ENCODE assay signal across 8 cellular contexts in the genomic region with DNA sequence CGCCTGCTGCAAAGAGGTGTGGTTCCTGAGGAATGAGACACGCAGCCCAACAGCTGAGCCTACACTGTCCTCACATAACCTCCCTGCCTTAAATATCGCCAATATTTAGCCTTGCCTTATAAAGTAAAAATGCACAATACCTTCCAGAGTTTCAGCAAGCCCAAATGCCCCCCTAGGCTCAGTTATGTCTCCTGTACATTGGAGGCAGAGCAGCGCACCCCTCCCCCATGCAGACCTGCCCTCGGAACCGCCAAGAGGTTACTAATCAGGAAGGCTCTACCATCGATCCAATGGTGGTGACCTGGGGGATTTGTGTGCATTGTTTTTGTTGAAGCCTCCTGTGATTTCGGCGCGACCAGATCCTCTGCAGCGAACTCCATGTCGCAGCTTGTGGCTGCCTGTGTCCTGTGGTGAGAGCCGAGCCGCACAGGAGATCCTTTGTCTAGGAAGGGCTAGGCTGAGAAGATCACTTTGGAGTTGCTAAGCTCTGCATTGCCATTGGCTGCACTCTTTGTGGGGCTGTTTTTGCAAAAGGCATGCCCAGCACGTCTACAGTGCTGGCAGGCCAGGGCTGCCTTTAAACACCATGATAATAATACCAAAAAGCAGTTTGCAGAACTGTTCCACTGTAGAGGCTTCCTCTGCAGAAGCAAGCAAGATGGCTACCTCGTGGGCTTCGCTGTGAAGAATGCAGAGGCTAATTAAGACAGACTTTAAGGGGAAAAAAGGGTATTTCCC. TPM values are rescaled to one million over a fixed set of nuclear protein-coding genes. Genes with fewer than 3 reads are reported as not detected.
DNase-seq lines count a peak whose midpoint lies in the region; ATAC-seq and TF ChIP-seq lines count a peak whose summit lies in the region.

No MANE protein-coding gene starts in this region.

- H3K36me3 ChIP-seq in esophagus muscularis mucosa (no peaks in the 10 kb centered on the region), mucosa of rectum (ENCODE audit: control insufficient read depth in 2 of 2, insufficient read depth in 2 of 2, low read length in 2 of 2) (no peaks in the 10 kb centered on the region)

- TF ChIP-seq POLR2A in esophagus muscularis mucosa (IDR thresholded peaks at IDR 0.05; ENCODE audit: low read depth), result no peak

- peak overlapping the region; percentile 92 for H3K27ac Mint-ChIP-seq in stimulated activated effector memory CD8-positive, alpha-beta T cell treated with anti-CD3 and anti-CD28 coated beads, Interleukin-12 subunit alpha, Interleukin-12 subunit beta, amount 100 ng/mL, for 72 hours

- DNase-seq in COLO829 (ENCODE audit: low spot score) (peak; percentile 80), GM20000 (ENCODE audit: low spot score) (peak; percentile 65), HT1080 (ENCODE audit: low read depth) (peak; percentile 93), NOMO-1 treated with DMSO at 0.1 percent for 48 hours (lab: John Stamatoyannopoulos, UW; ENCODE audit: unreplicated experiment) (peak; percentile 77), activated T-cell treated with anti-CD3 and anti-CD28 coated beads for 48 hours (ENCODE audit: low read depth) (peak; percentile 41), esophagus muscularis mucosa (ENCODE audit: extremely low spot score) (no peak)
- DNase-seq in stimulated activated effector memory CD8-positive, alpha-beta T cell treated with anti-CD3 and anti-CD28 coated beads, Interleukin-12 subunit alpha, Interleukin-12 subunit beta, amount 100 ng/mL, for 72 hours (ENCODE audit: low spot score in 2 of 2), result peak; percentile 31 to 79

- peak overlapping the region; percentile 52 to 64 (median 58) for H3K4me3 ChIP-seq in esophagus muscularis mucosa
- H3K4me3 ChIP-seq in mucosa of rectum (ENCODE audit: low read length in 2 of 2), result peak overlapping the region; percentile 74 to 78

- no peak for TF ChIP-seq EP300 in esophagus muscularis mucosa (IDR thresholded peaks at IDR 0.05)

- H3K27ac ChIP-seq in esophagus muscularis mucosa (replicated peaks in 1 of 4) (peak overlapping the region; percentile 78 to 83 (median 80)), mucosa of rectum (ENCODE audit: low read depth in 2 of 2, low read length in 2 of 2) (peak overlapping the region; percentile 43 to 50)

- no peaks in the 10 kb centered on the region for H3K9me3 ChIP-seq in esophagus muscularis mucosa
- H3K9me3 ChIP-seq in mucosa of rectum (ENCODE audit: control insufficient read depth in 2 of 2, low read length in 2 of 2), result no peaks in the 10 kb centered on the region

- intact Hi-C loops in esophagus muscularis mucosa (cut with DNase I), result loop anchor here (5.0 kb wide), 1 partner anchor 38 kb away; the partner anchor contains the start of gene TET1

- ATAC-seq in stimulated activated effector memory CD8-positive, alpha-beta T cell treated with anti-CD3 and anti-CD28 coated beads, Interleukin-12 subunit alpha, Interleukin-12 subunit beta, amount 100 ng/mL, for 72 hours, result peak; percentile 92

- no peaks in the 10 kb centered on the region for H3K36me3 Mint-ChIP-seq in stimulated activated effector memory CD8-positive, alpha-beta T cell treated with anti-CD3 and anti-CD28 coated beads, Interleukin-12 subunit alpha, Interleukin-12 subunit beta, amount 100 ng/mL, for 72 hours

- peaks cover 33% of the 10 kb centered on the region for H3K4me1 Mint-ChIP-seq in stimulated activated effector memory CD8-positive, alpha-beta T cell treated with anti-CD3 and anti-CD28 coated beads, Interleukin-12 subunit alpha, Interleukin-12 subunit beta, amount 100 ng/mL, for 72 hours

- no peaks in the 10 kb centered on the region for H3K9me3 Mint-ChIP-seq in stimulated activated effector memory CD8-positive, alpha-beta T cell treated with anti-CD3 and anti-CD28 coated beads, Interleukin-12 subunit alpha, Interleukin-12 subunit beta, amount 100 ng/mL, for 72 hours

- peaks cover 35 to 49% (median 45%) of the 10 kb centered on the region in 4 donors for H3K4me1 ChIP-seq in esophagus muscularis mucosa
- peaks cover 19 to 22% of the 10 kb centered on the region in 2 donors for H3K4me1 ChIP-seq in mucosa of rectum (ENCODE audit: control insufficient read depth in 2 of 2, insufficient read depth in 2 of 2, low read length in 2 of 2)

- TF ChIP-seq CTCF in GM20000 (IDR thresholded peaks at IDR 0.05; ENCODE audit: extremely low read depth, missing control alignments) (no peak), esophagus muscularis mucosa (IDR thresholded peaks at IDR 0.05) (no peak)

- peak overlapping the region; percentile 29 to 55 for H3K9ac ChIP-seq in mucosa of rectum (ENCODE audit: low read depth in 1 of 2, low read length in 2 of 2)

- WGBS in esophagus muscularis mucosa, result 2% methylated on average over 17 of the region's 17 CpGs

- H3K27me3 ChIP-seq in esophagus muscularis mucosa (no peaks in the 10 kb centered on the region), mucosa of rectum (ENCODE audit: control insufficient read depth in 2 of 2, insufficient read depth in 2 of 2, low read length in 2 of 2) (no peaks in the 10 kb centered on the region)

- H3K4me3 Mint-ChIP-seq in stimulated activated effector memory CD8-positive, alpha-beta T cell treated with anti-CD3 and anti-CD28 coated beads, Interleukin-12 subunit alpha, Interleukin-12 subunit beta, amount 100 ng/mL, for 72 hours, result peak overlapping the region; percentile 89

RNA-seq across cellular contexts. Expression of gene TET1, which starts 40.1 kb away (rescaled TPM):
- total RNA-seq in HT1080 (2014; rRNA removed; shearing (Covaris generic)), result 0.84 and 1.2 TPM in 2 replicates
- polyA plus RNA-seq in HT1080 (2015; cell fraction: cytosol; rRNA removed), result 0.58 and 0.63 TPM in 2 replicates
- polyA plus RNA-seq in HT1080 (2015; cell fraction: nucleus; rRNA removed), result 0.54 and 1.0 TPM in 2 replicates
- 1 to 10 TPM; 6.9 to 9.6 (median 8.8) TPM for total RNA-seq in esophagus muscularis mucosa
